Comparison of ENCODE assay signal across 7 cellular contexts in the genomic region with DNA sequence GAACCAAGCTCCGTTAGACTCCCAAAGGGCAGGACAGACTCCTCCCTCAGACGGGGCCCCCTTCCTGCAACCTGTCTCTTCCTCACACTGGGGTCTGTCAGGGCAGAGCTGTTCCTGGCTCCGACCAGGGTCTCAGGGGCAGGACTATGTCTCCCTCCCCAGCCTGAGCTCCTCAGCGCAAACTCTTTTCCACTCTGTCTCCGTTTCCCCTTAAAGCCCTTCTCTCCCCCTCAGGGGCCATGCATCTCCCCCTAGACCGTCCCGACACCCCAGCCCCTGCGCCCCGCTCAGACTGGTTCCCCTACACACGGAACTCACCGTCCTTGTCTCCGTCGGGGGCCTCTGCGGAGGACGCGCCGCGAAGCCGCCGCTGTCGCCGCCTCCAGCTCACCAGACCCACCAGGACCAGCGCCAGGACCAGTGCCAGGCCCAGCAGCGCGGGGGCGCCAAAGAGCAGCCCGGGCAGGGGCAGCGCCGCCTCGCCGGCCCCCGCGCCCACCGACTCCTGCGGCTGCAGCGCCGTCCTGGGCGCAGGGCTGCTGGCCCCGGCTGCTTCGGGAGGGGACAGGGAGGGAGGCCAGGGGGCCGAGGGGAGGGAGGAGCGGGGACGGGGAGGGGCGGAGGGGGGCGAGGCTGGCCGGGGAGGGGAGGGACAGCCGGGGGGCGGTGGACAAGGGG. TPM values are rescaled to one million over a fixed set of nuclear protein-coding genes. Genes with fewer than 3 reads are reported as not detected.
DNase-seq lines count a peak whose midpoint lies in the region; ATAC-seq, FAIRE-seq and TF ChIP-seq lines count a peak whose summit lies in the region.

No MANE protein-coding gene starts in this region.

- H3K27ac Mint-ChIP-seq in activated naive CD8-positive, alpha-beta T cell treated with anti-CD3 and anti-CD28 coated beads, Interleukin-2, amount 50 U/mL, for 24 hours = peak overlapping the region; percentile 56

- no peak for DNase-seq in GM12892 (ENCODE audit: insufficient read length)
- peak; percentile 84 for DNase-seq in activated naive CD8-positive, alpha-beta T cell treated with anti-CD3 and anti-CD28 coated beads, Interleukin-2, amount 50 U/mL, for 24 hours
- DNase-seq in stimulated activated CD4-positive, alpha-beta T cell treated with anti-CD3 and anti-CD28 coated beads, Interleukin-2, amount 100 ng/mL, for 24 hours = peak; percentile 82 to 83

- peak; percentile 82 for TF ChIP-seq CTCF in SU-DHL-6 (IDR thresholded peaks at IDR 0.05; ENCODE audit: insufficient read depth, low read length, poor library complexity, severe bottlenecking)

- peaks cover 58% of the 10 kb centered on the region for H3F3A ChIP-seq in SU-DHL-6 (ENCODE audit: insufficient read depth)

- peaks cover 2% of the 10 kb centered on the region for H3K36me3 Mint-ChIP-seq in activated naive CD8-positive, alpha-beta T cell treated with anti-CD3 and anti-CD28 coated beads, Interleukin-2, amount 50 U/mL, for 24 hours (ENCODE audit: low read depth)

- ATAC-seq in HG03175 (IDR thresholded peaks at IDR 0.05; ENCODE audit: unreplicated experiment) (peak; percentile 43), HG02588 (IDR thresholded peaks at IDR 0.05; ENCODE audit: unreplicated experiment) (no peak)
- ATAC-seq in activated naive CD8-positive, alpha-beta T cell treated with anti-CD3 and anti-CD28 coated beads, Interleukin-2, amount 50 U/mL, for 24 hours = peak; percentile 70

- peaks cover 26% of the 10 kb centered on the region for H3K79me2 ChIP-seq in SU-DHL-6 (ENCODE audit: insufficient read depth, low read length)

- H3K27ac ChIP-seq in SU-DHL-6 (ENCODE audit: low read depth, low read length) (peak overlapping the region; percentile 94), iPS-20b (ENCODE audit: low read length) (no peak overlapping the region)

- H3K9ac ChIP-seq in SU-DHL-6 (ENCODE audit: low read length) = peak overlapping the region; percentile 94
- H3K9ac ChIP-seq in iPS-20b (ENCODE audit: low read depth, low read length) = no peak overlapping the region

- H3K36me3 ChIP-seq in SU-DHL-6 (ENCODE audit: low read length) (no peaks in the 10 kb centered on the region; the same call in 1 of the 2 replicates), iPS-20b (ENCODE audit: insufficient read depth, low read depth, low read length) (no peaks in the 10 kb centered on the region)

- H2AFZ ChIP-seq in SU-DHL-6 (ENCODE audit: low read depth, low read length, severe bottlenecking) = no peak overlapping the region

- H3K4me1 ChIP-seq in iPS-20b (ENCODE audit: insufficient read depth, low read length) = no peaks in the 10 kb centered on the region

- no peaks in the 10 kb centered on the region for H3K9me3 ChIP-seq in SU-DHL-6 (ENCODE audit: insufficient read depth, low read length)
- no peaks in the 10 kb centered on the region for H3K9me3 ChIP-seq in iPS-20b (ENCODE audit: insufficient read depth, low read depth, low read length)

- no peaks in the 10 kb centered on the region for H3K27me3 ChIP-seq in SU-DHL-6 (ENCODE audit: low read length)
- H3K27me3 ChIP-seq in iPS-20b (ENCODE audit: insufficient read depth, low read length) = peaks cover 71% of the 10 kb centered on the region

- H3K4me2 ChIP-seq in SU-DHL-6 (ENCODE audit: low read depth, low read length, poor library complexity, severe bottlenecking) = peak overlapping the region; percentile 95

- no peaks in the 10 kb centered on the region for H3K9me2 ChIP-seq in SU-DHL-6 (replicated peaks; ENCODE audit: insufficient read depth, low read length)

- peak overlapping the region; percentile 77 for H3K4me3 ChIP-seq in SU-DHL-6 (ENCODE audit: insufficient read depth, low read length, poor library complexity, severe bottlenecking)
- H3K4me3 ChIP-seq in iPS-20b (ENCODE audit: low read length) = peak overlapping the region; percentile 34

- H4K20me1 ChIP-seq in SU-DHL-6 (ENCODE audit: low read depth, low read length) = no peaks in the 10 kb centered on the region

- peaks cover 37% of the 10 kb centered on the region for H3K4me1 Mint-ChIP-seq in activated naive CD8-positive, alpha-beta T cell treated with anti-CD3 and anti-CD28 coated beads, Interleukin-2, amount 50 U/mL, for 24 hours

- peaks cover 6% of the 10 kb centered on the region for H3K27me3 Mint-ChIP-seq in activated naive CD8-positive, alpha-beta T cell treated with anti-CD3 and anti-CD28 coated beads, Interleukin-2, amount 50 U/mL, for 24 hours

- H3K4me3 Mint-ChIP-seq in activated naive CD8-positive, alpha-beta T cell treated with anti-CD3 and anti-CD28 coated beads, Interleukin-2, amount 50 U/mL, for 24 hours = peak overlapping the region; percentile 79

- H3K9me3 Mint-ChIP-seq in activated naive CD8-positive, alpha-beta T cell treated with anti-CD3 and anti-CD28 coated beads, Interleukin-2, amount 50 U/mL, for 24 hours = no peaks in the 10 kb centered on the region

- FAIRE-seq in GM12892 (lab: Jason Lieb, UNC) = peak; percentile 97

- TF ChIP-seq POLR2A in GM12892 (IDR thresholded peaks at IDR 0.05; ENCODE audit: low read depth, low read length) = peak; percentile 12; the same call in 1 of the 2 replicates

RNA-seq across cellular contexts. Expression of gene TNFRSF13C, which starts 0.7 kb away (rescaled TPM):
- polyA plus RNA-seq in GM12892 (2012; ENCODE audit: missing spikeins) = 57.8 TPM

RNA-seq across cellular contexts. Expression of gene SHISA8, which starts 11.0 kb away (rescaled TPM):
- 0.93 TPM for polyA plus RNA-seq in GM12892 (2012; ENCODE audit: missing spikeins)

RNA-seq across cellular contexts. Expression of gene CENPM, which starts 21.0 kb away (rescaled TPM):
- polyA plus RNA-seq in GM12892 (2012; ENCODE audit: missing spikeins) = 31.4 TPM

RNA-seq across cellular contexts. Expression of gene SEPTIN3, which starts 43.3 kb away (rescaled TPM):
- polyA plus RNA-seq in GM12892 (2012; ENCODE audit: missing spikeins) = 1.9 TPM
